ENCODE assay signal across 8 cellular contexts in genomic region chr15:98776607-98777281, GRCh38.
DNase-seq lines count a peak whose midpoint lies in the region; ATAC-seq and TF ChIP-seq lines count a peak whose summit lies in the region.

No MANE protein-coding gene starts in this region.

- peaks cover 6 to 44% (median 7%) of the 10 kb centered on the region in 4 donors for H3K4me1 ChIP-seq in transverse colon
- peaks cover 15% of the 10 kb centered on the region for H3K4me1 ChIP-seq in Karpas-422 (ENCODE audit: low read length)

- no peak overlapping the region for H2AFZ ChIP-seq in Karpas-422 (ENCODE audit: low read length)

- no peaks in the 10 kb centered on the region for H3K9me3 ChIP-seq in transverse colon
- no peaks in the 10 kb centered on the region for H3K9me3 ChIP-seq in Karpas-422 (ENCODE audit: low read length)

- peaks cover 23% of the 10 kb centered on the region for H3K4me1 Mint-ChIP-seq in activated CD4-positive, alpha-beta T cell treated with anti-CD3 and anti-CD28 coated beads, Interleukin-2, amount 10 ng/mL, durations not matched to agents 24 days and 14 days

- ATAC-seq in HG03139 (IDR thresholded peaks at IDR 0.05; ENCODE audit: unreplicated experiment) = peak; percentile 81

- no peaks in the 10 kb centered on the region for H4K20me1 ChIP-seq in Karpas-422 (ENCODE audit: insufficient read depth, low read depth, low read length)

- H3K79me2 ChIP-seq in Karpas-422 (ENCODE audit: low read length) = no peaks in the 10 kb centered on the region

- TF ChIP-seq CTCF in transverse colon (IDR thresholded peaks at IDR 0.05) = no peak

- peak; percentile 65 for DNase-seq in activated CD4-positive, alpha-beta T cell treated with anti-CD3 and anti-CD28 coated beads, Interleukin-2, amount 10 ng/mL, durations not matched to agents 24 days and 14 days
- DNase-seq in activated CD4-positive, alpha-beta T cell treated with anti-CD3 and anti-CD28 coated beads for 1 hour = no peak
- peak; percentile 15 for DNase-seq in activated CD4-positive, alpha-beta T cell treated with anti-CD3 and anti-CD28 coated beads, Interleukin-2, amount 50 U/mL, for 1 hour
- DNase-seq in iPS-NIHi11 (ENCODE audit: low spot score) = peak; percentile 45
- DNase-seq in transverse colon = no peak
- DNase-seq in head of caudate nucleus = no peak
- no peak for DNase-seq in Karpas-422

- H3K36me3 ChIP-seq in transverse colon (no peaks in the 10 kb centered on the region), Karpas-422 (ENCODE audit: insufficient read depth, low read length) (no peaks in the 10 kb centered on the region)

- H3K36me3 Mint-ChIP-seq in activated CD4-positive, alpha-beta T cell treated with anti-CD3 and anti-CD28 coated beads, Interleukin-2, amount 10 ng/mL, durations not matched to agents 24 days and 14 days (ENCODE audit: low read depth) = no peaks in the 10 kb centered on the region

- H3K27ac Mint-ChIP-seq in activated CD4-positive, alpha-beta T cell treated with anti-CD3 and anti-CD28 coated beads, Interleukin-2, amount 10 ng/mL, durations not matched to agents 24 days and 14 days = peak overlapping the region; percentile 41

- H3K27me3 Mint-ChIP-seq in activated CD4-positive, alpha-beta T cell treated with anti-CD3 and anti-CD28 coated beads, Interleukin-2, amount 10 ng/mL, durations not matched to agents 24 days and 14 days = no peaks in the 10 kb centered on the region

- H3K27ac ChIP-seq in transverse colon (peak overlapping the region in 3 of 4 donors; percentile 7 to 33 (median 19)), Karpas-422 (ENCODE audit: low read length) (no peak overlapping the region)

- no peak overlapping the region for H3K4me2 ChIP-seq in Karpas-422 (ENCODE audit: low read depth, low read length, poor library complexity, severe bottlenecking)

- TF ChIP-seq EP300 in transverse colon (IDR thresholded peaks at IDR 0.05; ENCODE audit: low read depth) = no peak

- in situ Hi-C loops in transverse colon (cut with MboI; ENCODE audit: low pct_ligation_motif_present in 1 of 4, low pct_unique_long_range_greater_than_20kb in 1 of 4, low sequenced_read_pairs in 3 of 4) = loop anchor here in 2 of 4 donors (25.0 kb wide), 1 partner anchor 286 kb away; no protein-coding TSS in a partner anchor

- H3K4me3 Mint-ChIP-seq in activated CD4-positive, alpha-beta T cell treated with anti-CD3 and anti-CD28 coated beads, Interleukin-2, amount 10 ng/mL, durations not matched to agents 24 days and 14 days = peak overlapping the region; percentile 36

- H3K9ac ChIP-seq in Karpas-422 (ENCODE audit: low read length) = no peak overlapping the region

- no peaks in the 10 kb centered on the region for H3K9me2 ChIP-seq in Karpas-422 (replicated peaks; ENCODE audit: insufficient read depth, low read length)

- intact Hi-C loops in activated CD4-positive, alpha-beta T cell treated with anti-CD3 and anti-CD28 coated beads, Interleukin-2, amount 10 ng/mL, durations not matched to agents 24 days and 14 days (cut with micrococcal nuclease) = loop anchor here (5.0 kb wide), 2 partner anchors 259 to 286 kb away; no protein-coding TSS in a partner anchor
- intact Hi-C loops in transverse colon (cut with DNase I; ENCODE audit: low total_unique reads) (no loop called here), head of caudate nucleus (cut with DNase I) (loop anchor here (5.0 kb wide), 1 partner anchor 119 kb away; no protein-coding TSS in a partner anchor)

- H3K4me3 ChIP-seq in transverse colon = no peak overlapping the region
- H3K4me3 ChIP-seq in Karpas-422 (ENCODE audit: low read length) = no peak overlapping the region

- 63 to 100% methylated on average over 1 to 16 of the region's 16 CpGs for WGBS in transverse colon (ENCODE audit: low coverage in 1 of 2), 2 donors

- no peaks in the 10 kb centered on the region for H3K27me3 ChIP-seq in transverse colon
- H3K27me3 ChIP-seq in Karpas-422 (ENCODE audit: low read length) = no peaks in the 10 kb centered on the region

- H3K9me3 Mint-ChIP-seq in activated CD4-positive, alpha-beta T cell treated with anti-CD3 and anti-CD28 coated beads, Interleukin-2, amount 10 ng/mL, durations not matched to agents 24 days and 14 days = no peaks in the 10 kb centered on the region

- TF ChIP-seq POLR2A in transverse colon (IDR thresholded peaks at IDR 0.05) = no peak

Comparison
In these comparisons a context has a peak if more than half of its experiments do, and no peak if none do; other contexts are left out.
1. DNase-seq: peak in activated CD4-positive, alpha-beta T cell treated with anti-CD3 and anti-CD28 coated beads, Interleukin-2, amount 10 ng/mL, durations not matched to agents 24 days and 14 days (single experiment), activated CD4-positive, alpha-beta T cell treated with anti-CD3 and anti-CD28 coated beads, Interleukin-2, amount 50 U/mL, for 1 hour (single experiment) and iPS-NIHi11 (single experiment); none in activated CD4-positive, alpha-beta T cell treated with anti-CD3 and anti-CD28 coated beads for 1 hour (single experiment), transverse colon (single experiment), head of caudate nucleus (0 of 42) and Karpas-422 (single experiment).